Comparison of ENCODE assay signal across 12 cellular contexts in genomic region chr2:8608411-8608954, GRCh38.
DNase-seq lines count a peak whose midpoint lies in the region; ATAC-seq and TF ChIP-seq lines count a peak whose summit lies in the region.
"Had no signal": no experiment of that assay in that cellular context is flagged by ENCODE, and none has a peak within 500 bp of the region (broad histone marks: within the 10 kb centered on the region; RNA-seq: fewer than 3 reads in every experiment).

No MANE protein-coding gene starts in this region.

- H3K9ac ChIP-seq in IMR-90 (ENCODE audit: low read depth, low read length) (no peak overlapping the region), trophoblast cell (ENCODE audit: low read length) (no peak overlapping the region)

- H4K91ac ChIP-seq in IMR-90 (ENCODE audit: insufficient read depth, low read depth, low read length) (0 out of 2 replicates have a peak overlapping the region, but pooled peaks have one; percentile 34), trophoblast cell (ENCODE audit: low read depth, low read length) (peak overlapping the region; percentile 86)

- peak overlapping the region; percentile 70 for H2BK20ac ChIP-seq in IMR-90 (ENCODE audit: low read depth, low read length)

- H2AFZ ChIP-seq in IMR-90 (replicated peaks; ENCODE audit: low read length, poor library complexity) (no peak overlapping the region), trophoblast cell (ENCODE audit: insufficient read depth, low read length, poor library complexity) (no peak overlapping the region)

- H3K4me3 ChIP-seq in IMR-90 (ENCODE audit: insufficient read depth, low read depth, low read length) (no peak overlapping the region), trophoblast cell (ENCODE audit: low read depth, low read length) (no peak overlapping the region)
- H3K4me3 ChIP-seq: tibial nerve had no signal

- H2BK12ac ChIP-seq in trophoblast cell (ENCODE audit: low read length): peak overlapping the region; percentile 92

- H3K79me1 ChIP-seq in IMR-90 (ENCODE audit: low read depth in 1 of 2, low read length in 2 of 2) (no peaks in the 10 kb centered on the region; a peak in 1 of 4 replicates), trophoblast cell (ENCODE audit: low read length) (peaks cover 27% of the 10 kb centered on the region)

- in situ Hi-C loops in IMR-90 (cut with MboI; ENCODE audit: low sequenced_read_pairs): no loop called here
- in situ Hi-C loops in GM13976 (cut with MboI; ENCODE audit: low sequenced_read_pairs, unreplicated experiment): no loop called here

- POLR2A ChIA-PET in IMR-90 (lab: Charles Lee; ENCODE audit: unreplicated experiment): no interaction called here

- H3K14ac ChIP-seq in IMR-90 (replicated peaks; ENCODE audit: low read depth, low read length) (no peak overlapping the region), trophoblast cell (ENCODE audit: low read length) (peak overlapping the region; percentile 35)

- H3K18ac ChIP-seq in IMR-90 (ENCODE audit: low read depth, low read length) (no peak overlapping the region), trophoblast cell (ENCODE audit: low read length) (no peak overlapping the region)

- H2BK120ac ChIP-seq in IMR-90 (ENCODE audit: low read depth, low read length): peak overlapping the region; percentile 37
- H2BK120ac ChIP-seq in trophoblast cell (ENCODE audit: insufficient read depth, low read length, poor library complexity): peak overlapping the region; percentile 90

- TF ChIP-seq POLR2A in IMR-90 (IDR thresholded peaks at IDR 0.05; ENCODE audit: low read depth, low read length): no peak

- H2BK15ac ChIP-seq in IMR-90 (ENCODE audit: low read depth, low read length): peak overlapping the region; percentile 74; the same call in 1 of the 3 replicates

- H4K8ac ChIP-seq in IMR-90 (ENCODE audit: low read depth in 2 of 2, low read length in 2 of 2): no peak overlapping the region
- H4K8ac ChIP-seq in trophoblast cell (ENCODE audit: low read depth, low read length): no peak overlapping the region

- no peak overlapping the region for H2BK5ac ChIP-seq in IMR-90 (ENCODE audit: low read depth, low read length, poor library complexity, severe bottlenecking)
- peak overlapping the region; percentile 52 for H2BK5ac ChIP-seq in trophoblast cell (ENCODE audit: low read depth, low read length, poor library complexity)

- CTCF ChIA-PET in IMR-90 (lab: Yijun Ruan, JAX): no interaction called here

- H3K9me3 Mint-ChIP-seq in activated naive CD4-positive, alpha-beta T cell treated with anti-CD3 and anti-CD28 coated beads, Interleukin-2, amount 50 U/mL, for 72 hours: peaks cover 3 to 22% of the 10 kb centered on the region in 2 donors

- H3K9me1 ChIP-seq in IMR-90 (ENCODE audit: insufficient read depth, low read length): peaks cover 13% of the 10 kb centered on the region

- H2AK5ac ChIP-seq in IMR-90 (ENCODE audit: low read depth, low read length) (peak overlapping the region; percentile 40; the same call in 1 of the 2 replicates), trophoblast cell (ENCODE audit: low read length) (peak overlapping the region; percentile 90)

- WGBS in IMR-90 (ENCODE audit: extremely low coverage in 2 of 2, insufficient read length in 1 of 2), 2 experiments: no CpG with 5 or more reads among the region's 6 CpGs
- no CpG with 5 or more reads among the region's 6 CpGs for WGBS in trophoblast cell (ENCODE audit: extremely low coverage, insufficient coverage, insufficient read length)

- H3K4me1 ChIP-seq in IMR-90 (ENCODE audit: control insufficient read depth, insufficient read depth, low read length) (peaks cover 18% of the 10 kb centered on the region), trophoblast cell (ENCODE audit: control insufficient read depth in 1 of 2, insufficient read depth in 2 of 2, low read length in 2 of 2) (peaks cover 12 to 21% of the 10 kb centered on the region in 2 experiments)
- H3K4me1 ChIP-seq: tibial nerve had no signal

- BruUV-seq in IMR-90 (replicated peaks; lab: Mats Ljungman, UMichigan): no TSS peak

- H3K4ac ChIP-seq in IMR-90 (ENCODE audit: low read depth, low read length) (peak overlapping the region; percentile 52; the same call in 1 of the 2 replicates), trophoblast cell (ENCODE audit: low read depth, low read length) (peak overlapping the region; percentile 3)

- H3K36me3 ChIP-seq in IMR-90 (ENCODE audit: control insufficient read depth, insufficient read depth, low read length): no peaks in the 10 kb centered on the region
- H3K36me3 ChIP-seq in trophoblast cell (ENCODE audit: control insufficient read depth in 1 of 2, insufficient read depth in 2 of 2, low read length in 2 of 2): peaks cover 0 to 2% of the 10 kb centered on the region in 2 experiments
- H3K36me3 ChIP-seq: tibial nerve had no signal

- H3K27me3 ChIP-seq in IMR-90 (ENCODE audit: control insufficient read depth, insufficient read depth, low read length) (no peaks in the 10 kb centered on the region), trophoblast cell (ENCODE audit: insufficient read depth, low read length) (no peaks in the 10 kb centered on the region)
- H3K27me3 ChIP-seq: tibial nerve had no signal

- H4K5ac ChIP-seq in IMR-90 (ENCODE audit: low read depth, low read length): peak overlapping the region; percentile 37; the same call in 1 of the 2 replicates

- peaks cover 1% of the 10 kb centered on the region for H3K79me2 ChIP-seq in trophoblast cell (ENCODE audit: control insufficient read depth, insufficient read depth, low read length, poor library complexity)

- TF ChIP-seq RAD21 in IMR-90 (IDR thresholded peaks at IDR 0.05; ENCODE audit: low read length): no peak

- dilution Hi-C loops in IMR-90 (cut with HindIII; ENCODE audit: low sequenced_read_pairs, unreplicated experiment): no loop called here

- TF ChIP-seq CTCF in IMR-90 (conservative IDR thresholded peaks at IDR 0.05; ENCODE audit: low read depth, low read length) (no peak), GM13976 (IDR thresholded peaks at IDR 0.05; ENCODE audit: borderline replicate concordance, control extremely low read depth, extremely low read depth, insufficient read depth, missing control alignments) (no peak), GM20000 (IDR thresholded peaks at IDR 0.05; ENCODE audit: extremely low read depth, missing control alignments) (no peak)

- no peak overlapping the region for H4K12ac ChIP-seq in trophoblast cell (ENCODE audit: low read depth, low read length)

- H3K23ac ChIP-seq in IMR-90 (ENCODE audit: low read depth, low read length): no peak overlapping the region
- no peak overlapping the region for H3K23ac ChIP-seq in trophoblast cell (ENCODE audit: low read length)

- peak overlapping the region in 1 of 2 donors; percentile 75 for H3K27ac Mint-ChIP-seq in activated naive CD4-positive, alpha-beta T cell treated with anti-CD3 and anti-CD28 coated beads, Interleukin-2, amount 50 U/mL, for 72 hours

- H4K20me1 ChIP-seq in IMR-90 (ENCODE audit: insufficient read depth, low read length): peaks cover 3% of the 10 kb centered on the region; the same call in 1 of the 2 replicates

- H3K36me3 Mint-ChIP-seq in activated naive CD4-positive, alpha-beta T cell treated with anti-CD3 and anti-CD28 coated beads, Interleukin-2, amount 50 U/mL, for 72 hours: peaks cover 0 to 21% of the 10 kb centered on the region in 2 donors

- no peak overlapping the region for H3K27ac ChIP-seq in IMR-90 (ENCODE audit: insufficient read depth, low read length)
- H3K27ac ChIP-seq in trophoblast cell (ENCODE audit: low read depth, low read length): no peak overlapping the region
- H3K27ac ChIP-seq: tibial nerve had no signal

- no peak overlapping the region for H2AK9ac ChIP-seq in IMR-90 (replicated peaks; ENCODE audit: low read depth, low read length, poor library complexity)

- intact Hi-C loops in IMR-90 (cut with micrococcal nuclease): no loop called here

- DNase-seq in activated CD4-positive, CD25-positive, alpha-beta regulatory T cell (lab: John Stamatoyannopoulos, UW): no peak
- DNase-seq in IMR-90: no peak
- peak; percentile 22 to 69 for DNase-seq in activated naive CD4-positive, alpha-beta T cell treated with anti-CD3 and anti-CD28 coated beads, Interleukin-2, amount 50 U/mL, for 72 hours (ENCODE audit: low spot score in 2 of 2)
- no peak for DNase-seq in trophoblast cell
- DNase-seq in GM13976 (ENCODE audit: low spot score): no peak
- DNase-seq in NCI-H748 treated with DMSO at 0.1 percent for 48 hours (lab: John Stamatoyannopoulos, UW): no peak
- DNase-seq in GM20000 (ENCODE audit: low spot score): no peak
- DNase-seq: 8988T, DMS79, NCI-H2171 had no signal

- H3K56ac ChIP-seq in IMR-90 (ENCODE audit: extremely low read depth, insufficient read depth, low read length): no peak overlapping the region

- H3K9me3 ChIP-seq in IMR-90 (ENCODE audit: control insufficient read depth, insufficient read depth, low read length) (no peaks in the 10 kb centered on the region), trophoblast cell (ENCODE audit: insufficient read depth, low read depth, low read length) (peaks cover 3% of the 10 kb centered on the region)
- H3K9me3 ChIP-seq: tibial nerve had no signal

- ATAC-seq in activated CD4-positive, CD25-positive, alpha-beta regulatory T cell treated with anti-CD3 and anti-CD28 coated beads, Interleukin-2, amount 50 U/mL, for 24 hours: peak; percentile 74 to 84
- ATAC-seq in IMR-90 (ENCODE audit: low read depth): no peak
- peak; percentile 86 to 93 for ATAC-seq in activated naive CD4-positive, alpha-beta T cell treated with anti-CD3 and anti-CD28 coated beads, Interleukin-2, amount 50 U/mL, for 72 hours

- H3K4me2 ChIP-seq in IMR-90 (ENCODE audit: low read depth, low read length) (no peak overlapping the region), trophoblast cell (ENCODE audit: low read length) (no peak overlapping the region)

TF ChIP-seq in IMR-90, 13 proteins besides CTCF, POLR2A, EP300 and RAD21:
- TF ChIP-seq MAFK (IDR thresholded peaks at IDR 0.05; ENCODE audit: low read depth, low read length) (no peak), RCOR1 (IDR thresholded peaks at IDR 0.05; ENCODE audit: insufficient replicate concordance, low read length) (no peak)

Comparison
In these comparisons a context has a peak if more than half of its experiments do, and no peak if none do; other contexts are left out.
1. DNase-seq: peak in activated naive CD4-positive, alpha-beta T cell treated with anti-CD3 and anti-CD28 coated beads, Interleukin-2, amount 50 U/mL, for 72 hours (2 of 2); none in activated CD4-positive, CD25-positive, alpha-beta regulatory T cell (0 of 4), IMR-90 (single experiment), trophoblast cell (0 of 2), GM13976 (single experiment), NCI-H748 treated with DMSO at 0.1 percent for 48 hours (single experiment) and GM20000 (single experiment).